ENCODE assay signal across 15 cellular contexts in genomic region chr5:150140830-150141229, GRCh38. TPM values are rescaled to one million over a fixed set of nuclear protein-coding genes. Genes with fewer than 3 reads are reported as not detected.
DNase-seq lines count a peak whose midpoint lies in the region; ATAC-seq, FAIRE-seq and TF ChIP-seq lines count a peak whose summit lies in the region.
"Had no signal": no experiment of that assay in that cellular context is flagged by ENCODE, and none has a peak within 500 bp of the region (broad histone marks: within the 10 kb centered on the region; RNA-seq: fewer than 3 reads in every experiment).

No MANE protein-coding gene starts in this region.

- H3K27me3 ChIP-seq in spleen (replicated peaks in 1 of 7), result peaks cover 0 to 34% (median 0%) of the 10 kb centered on the region in 7 donors
- H3K27me3 ChIP-seq in small intestine (ENCODE audit: control insufficient read depth in 2 of 2, insufficient read depth in 2 of 2, low read length in 2 of 2), result no peaks in the 10 kb centered on the region

- no peak overlapping the region for H3K4me3 ChIP-seq in spleen
- no peak overlapping the region for H3K4me3 ChIP-seq in small intestine (ENCODE audit: low read depth in 1 of 2, low read length in 2 of 2)

- H3K27me3 Mint-ChIP-seq in brain, result no peaks in the 10 kb centered on the region

- H3K27ac ChIP-seq in spleen (peak overlapping the region; percentile 13 to 83 (median 76)), small intestine (ENCODE audit: low read depth in 1 of 2, low read length in 1 of 2) (peak overlapping the region in 1 of 2 donors; percentile 81)

- H3K4me1 Mint-ChIP-seq in brain, result peaks cover 96% of the 10 kb centered on the region

- no peak for TF ChIP-seq CTCF in brain (conservative IDR thresholded peaks at IDR 0.05)
- TF ChIP-seq CTCF in spleen (IDR thresholded peaks at IDR 0.05 in 8 of 11, conservative IDR thresholded peaks at IDR 0.05 in 3 of 11), result no peak

- H3K36me3 ChIP-seq in spleen, result peaks cover 0 to 10% (median 0%) of the 10 kb centered on the region in 6 donors
- no peaks in the 10 kb centered on the region for H3K36me3 ChIP-seq in small intestine (ENCODE audit: control insufficient read depth in 2 of 2, insufficient read depth in 2 of 2, low read length in 2 of 2)

- H3K27ac Mint-ChIP-seq in brain, result peak overlapping the region; percentile 62 to 98 (median 96)

- WGBS in spleen, 5 donors, result 58 to 69% (median 65%) methylated on average over 11 of the region's 11 CpGs
- 63 to 88% (median 84%) methylated on average over 11 of the region's 11 CpGs for WGBS in small intestine, 3 donors

- intact Hi-C loops in spleen (cut with DNase I; ENCODE audit: low total_unique reads), result no loop called here

- peak overlapping the region in 3 of 5 experiments; percentile 22 to 43 (median 24) for H3K4me3 Mint-ChIP-seq in brain
- H3K4me3 Mint-ChIP-seq: naive thymus-derived CD8-positive, alpha-beta T cell had no signal

- no peak for FAIRE-seq in small intestine (lab: Jason Lieb, UNC)
- FAIRE-seq: GM18507 had no signal

- peaks cover 0 to 1% (median 0%) of the 10 kb centered on the region in 5 experiments for H3K9me3 Mint-ChIP-seq in brain
- H3K9me3 Mint-ChIP-seq: naive thymus-derived CD8-positive, alpha-beta T cell had no signal

- H3K4me1 ChIP-seq in spleen, result peaks cover 0 to 95% (median 31%) of the 10 kb centered on the region in 6 donors
- H3K4me1 ChIP-seq in small intestine (ENCODE audit: control insufficient read depth in 2 of 2, insufficient read depth in 1 of 2, low read depth in 1 of 2, low read length in 1 of 2), result no peaks in the 10 kb centered on the region

- no peaks in the 10 kb centered on the region for H3K9me3 ChIP-seq in spleen
- no peaks in the 10 kb centered on the region for H3K9me3 ChIP-seq in small intestine (ENCODE audit: control insufficient read depth, low read depth)

- no peak for TF ChIP-seq POLR2A in spleen (IDR thresholded peaks at IDR 0.05)

- no peaks in the 10 kb centered on the region for H3K36me3 Mint-ChIP-seq in brain
- H3K36me3 Mint-ChIP-seq: naive thymus-derived CD8-positive, alpha-beta T cell had no signal

- no peak for ATAC-seq in GM18867 (IDR thresholded peaks at IDR 0.05; ENCODE audit: unreplicated experiment)
- ATAC-seq: naive thymus-derived CD8-positive, alpha-beta T cell had no signal

- DNase-seq in Daoy (ENCODE audit: low read depth), result peak; percentile 67
- peak; percentile 80 for DNase-seq in left kidney (ENCODE audit: low read depth, low spot score)
- DNase-seq in spleen, result no peak
- no peak for DNase-seq in amniotic stem cell (lab: John Stamatoyannopoulos, UW)
- no peak for DNase-seq in small intestine
- no peak for DNase-seq in NCI-H82 treated with DMSO at 0.1 percent for 48 hours (lab: John Stamatoyannopoulos, UW; ENCODE audit: unreplicated experiment)
- DNase-seq: activated CD8-positive, alpha-beta memory T cell treated with anti-CD3 and anti-CD28 coated beads for 24 hours; COR-L47; head of caudate nucleus; naive thymus-derived CD8-positive, alpha-beta T cell; NCI-H510A treated with DMSO at 0.1 percent for 48 hours had no signal

RNA-seq across cellular contexts. Expression of gene PDGFRB, which starts 14.8 kb away (rescaled TPM):
- 8.6 and 9.4 TPM in 2 replicates for total RNA-seq in Daoy (2014; rRNA removed; shearing (Covaris generic))
- polyA plus RNA-seq in brain (ENCODE audit: insufficient read depth, low read depth, low replicate concordance) (32.0 TPM), spleen (10 to 100 TPM; 12.8 to 27.4 (median 14.2) TPM), small intestine (10 to 100 TPM in 1 of 3 donors, 1 to 10 TPM in 1, under 1 TPM in 1; 0.45 to 31.6 (median 1.6) TPM)
- total RNA-seq in spleen, result 100 to 1,000 TPM in 3 of 7 donors, 10 to 100 TPM in 4; 66.8 to 144 (median 97.1) TPM

RNA-seq across cellular contexts. Expression of gene CDX1, which starts 25.7 kb away (rescaled TPM):
- total RNA-seq in Daoy (2014; rRNA removed; shearing (Covaris generic)), result 0.06 and 1.3 TPM in 2 replicates
- polyA plus RNA-seq in brain (ENCODE audit: insufficient read depth, low read depth, low replicate concordance) (not detected), spleen (1 to 10 TPM in 1 of 3 donors, under 1 TPM in 2; 0.26 to 1.3 (median 0.41) TPM), small intestine (100 to 1,000 TPM; 205 to 238 (median 219) TPM)
- under 1 TPM in 2 of 7 donors, not detected in 5; 0.25 to 0.47 TPM for total RNA-seq in spleen
- total RNA-seq: LHCN-M2; naive thymus-derived CD8-positive, alpha-beta T cell had no signal
- polyA plus RNA-seq: naive thymus-derived CD8-positive, alpha-beta T cell had no signal

RNA-seq across cellular contexts. Expression of gene SLC6A7, which starts 49.0 kb away (rescaled TPM):
- total RNA-seq in Daoy (2014; rRNA removed; shearing (Covaris generic)), result 0.06 TPM in 1 of 2 replicates, not detected in the other
- polyA plus RNA-seq in brain (ENCODE audit: insufficient read depth, low read depth, low replicate concordance), result 4.1 TPM
- total RNA-seq in spleen, result not detected
- under 1 TPM in 2 of 3 donors, not detected in 1; 0.03 to 0.10 TPM for polyA plus RNA-seq in spleen
- 1 to 10 TPM in 2 of 3 donors, under 1 TPM in 1; 0.81 to 2.6 (median 1.8) TPM for polyA plus RNA-seq in small intestine
- total RNA-seq: LHCN-M2; naive thymus-derived CD8-positive, alpha-beta T cell had no signal
- polyA plus RNA-seq: naive thymus-derived CD8-positive, alpha-beta T cell had no signal

RNA-seq across cellular contexts. Expression of gene CSF1R, which starts 54.5 kb away (rescaled TPM):
- total RNA-seq in Daoy (2014; rRNA removed; shearing (Covaris generic)), result 0.11 TPM in 1 of 2 replicates, not detected in the other
- polyA plus RNA-seq in brain (ENCODE audit: insufficient read depth, low read depth, low replicate concordance), result 13.2 TPM
- total RNA-seq in spleen, result 100 to 1,000 TPM; 285 to 429 (median 312) TPM
- polyA plus RNA-seq in spleen, result 10 to 100 TPM; 23.1 to 30.1 (median 28.2) TPM
- 1 to 10 TPM; 4.1 to 7.2 (median 4.9) TPM for polyA plus RNA-seq in small intestine

Comparison
In these comparisons a context has a peak if more than half of its experiments do, and no peak if none do; other contexts are left out.
1. DNase-seq: peak in Daoy (single experiment) and left kidney (single experiment); none in spleen (single experiment), amniotic stem cell (single experiment), small intestine (single experiment) and NCI-H82 treated with DMSO at 0.1 percent for 48 hours (single experiment).
2. RNA of gene CDX1, which starts 25.7 kb away (polyA plus RNA-seq): 205 to 238 TPM in small intestine; 0.26 to 1.3 TPM in spleen and not detected in brain (single experiment); every median in the first group is over 10 times any median in the second.